16 cellular contexts compared by ENCODE assay signal in genomic region chr16:79090966-79091365, GRCh38.
DNase-seq lines count a peak whose midpoint lies in the region; ATAC-seq lines count a peak whose summit lies in the region.
"Had no signal": no experiment of that assay in that cellular context is flagged by ENCODE, and none has a peak within 500 bp of the region (broad histone marks: within the 10 kb centered on the region; RNA-seq: fewer than 3 reads in every experiment).

No MANE protein-coding gene starts in this region.

- H3K27ac Mint-ChIP-seq in stimulated activated naive CD8-positive, alpha-beta T cell treated with anti-CD3 and anti-CD28 coated beads, Interleukin-15, Interleukin-2, amounts not matched to agents 100 ng/mL and 50 ng/mL, for 24 hours = peak overlapping the region; percentile 95
- H3K27ac Mint-ChIP-seq in stimulated activated naive CD8-positive, alpha-beta T cell treated with anti-CD3 and anti-CD28 coated beads, Interleukin-15, amount 100 ng/mL, for 72 hours = no peak overlapping the region
- peak overlapping the region; percentile 16 for H3K27ac Mint-ChIP-seq in T-helper 17 cell
- H3K27ac Mint-ChIP-seq in effector memory CD8-positive, alpha-beta T cell = peak overlapping the region; percentile 24 to 42

- H3K9me3 ChIP-seq in T-helper 17 cell (ENCODE audit: control insufficient read depth, low read length, poor library complexity, severe bottlenecking) = no peaks in the 10 kb centered on the region
- H3K9me3 ChIP-seq: gastroesophageal sphincter had no signal

- DNase-seq in stimulated activated naive CD8-positive, alpha-beta T cell treated with anti-CD3 and anti-CD28 coated beads, Interleukin-15, amount 100 ng/mL, for 72 hours = no peak
- DNase-seq in T-helper 17 cell (no peak), LoVo (ENCODE audit: low spot score) (no peak), NCI-H1694 (lab: John Stamatoyannopoulos, UW) (no peak)
- no peak for DNase-seq in effector memory CD8-positive, alpha-beta T cell
- DNase-seq: GDM1, KG1, NCI-H774, PC-3 had no signal

- peak overlapping the region; percentile 17 for H3K4me3 Mint-ChIP-seq in stimulated activated naive CD8-positive, alpha-beta T cell treated with anti-CD3 and anti-CD28 coated beads, Interleukin-15, Interleukin-2, amounts not matched to agents 100 ng/mL and 50 ng/mL, for 24 hours
- peak overlapping the region in 1 of 2 donors; percentile 28 for H3K4me3 Mint-ChIP-seq in stimulated activated naive CD8-positive, alpha-beta T cell treated with anti-CD3 and anti-CD28 coated beads, Interleukin-15, amount 100 ng/mL, for 72 hours
- H3K4me3 Mint-ChIP-seq in T-helper 17 cell = peak overlapping the region; percentile 50
- H3K4me3 Mint-ChIP-seq in effector memory CD8-positive, alpha-beta T cell = peak overlapping the region; percentile 76 to 80

- peaks cover 8% of the 10 kb centered on the region for H3K9me3 Mint-ChIP-seq in stimulated activated naive CD8-positive, alpha-beta T cell treated with anti-CD3 and anti-CD28 coated beads, Interleukin-15, Interleukin-2, amounts not matched to agents 100 ng/mL and 50 ng/mL, for 24 hours
- H3K9me3 Mint-ChIP-seq in stimulated activated naive CD8-positive, alpha-beta T cell treated with anti-CD3 and anti-CD28 coated beads, Interleukin-15, amount 100 ng/mL, for 72 hours = no peaks in the 10 kb centered on the region
- no peaks in the 10 kb centered on the region for H3K9me3 Mint-ChIP-seq in effector memory CD8-positive, alpha-beta T cell

- ATAC-seq in stimulated activated naive CD8-positive, alpha-beta T cell treated with anti-CD3 and anti-CD28 coated beads, Interleukin-15, amount 100 ng/mL, for 72 hours = no peak
- no peak for ATAC-seq in T-helper 17 cell
- no peak for ATAC-seq in effector memory CD8-positive, alpha-beta T cell (replicated peaks)
- no peak for ATAC-seq in HG03378 (IDR thresholded peaks at IDR 0.05; ENCODE audit: unreplicated experiment)
- ATAC-seq: activated CD4-positive, CD25-positive, alpha-beta regulatory T cell treated with anti-CD3 and anti-CD28 coated beads, Interleukin-2, amount 50 U/mL, for 24 hours; esophagus mucosa; gastroesophageal sphincter; GM12878; HCT116; PC-3 had no signal

- H3K27me3 Mint-ChIP-seq in stimulated activated naive CD8-positive, alpha-beta T cell treated with anti-CD3 and anti-CD28 coated beads, Interleukin-15, Interleukin-2, amounts not matched to agents 100 ng/mL and 50 ng/mL, for 24 hours = peaks cover 33% of the 10 kb centered on the region
- peaks cover 37% of the 10 kb centered on the region for H3K27me3 Mint-ChIP-seq in stimulated activated naive CD8-positive, alpha-beta T cell treated with anti-CD3 and anti-CD28 coated beads, Interleukin-15, amount 100 ng/mL, for 72 hours
- H3K27me3 Mint-ChIP-seq in T-helper 17 cell = no peaks in the 10 kb centered on the region
- no peaks in the 10 kb centered on the region for H3K27me3 Mint-ChIP-seq in effector memory CD8-positive, alpha-beta T cell

- H3K4me1 Mint-ChIP-seq in stimulated activated naive CD8-positive, alpha-beta T cell treated with anti-CD3 and anti-CD28 coated beads, Interleukin-15, Interleukin-2, amounts not matched to agents 100 ng/mL and 50 ng/mL, for 24 hours (ENCODE audit: low read depth) = peaks cover 70% of the 10 kb centered on the region
- peaks cover 60% of the 10 kb centered on the region for H3K4me1 Mint-ChIP-seq in stimulated activated naive CD8-positive, alpha-beta T cell treated with anti-CD3 and anti-CD28 coated beads, Interleukin-15, amount 100 ng/mL, for 72 hours
- H3K4me1 Mint-ChIP-seq in T-helper 17 cell = peaks cover 30% of the 10 kb centered on the region
- peaks cover 34 to 56% of the 10 kb centered on the region in 2 donors for H3K4me1 Mint-ChIP-seq in effector memory CD8-positive, alpha-beta T cell (ENCODE audit: low read depth in 2 of 2)

- peaks cover 9% of the 10 kb centered on the region for H3K36me3 Mint-ChIP-seq in stimulated activated naive CD8-positive, alpha-beta T cell treated with anti-CD3 and anti-CD28 coated beads, Interleukin-15, Interleukin-2, amounts not matched to agents 100 ng/mL and 50 ng/mL, for 24 hours (ENCODE audit: low read depth)
- no peaks in the 10 kb centered on the region for H3K36me3 Mint-ChIP-seq in T-helper 17 cell (ENCODE audit: low read depth)
- peaks cover 15% of the 10 kb centered on the region for H3K36me3 Mint-ChIP-seq in effector memory CD8-positive, alpha-beta T cell (ENCODE audit: insufficient read depth)

Comparison
In these comparisons a context has a peak if more than half of its experiments do, and no peak if none do; other contexts are left out.
1. H3K27ac Mint-ChIP-seq: peak in stimulated activated naive CD8-positive, alpha-beta T cell treated with anti-CD3 and anti-CD28 coated beads, Interleukin-15, Interleukin-2, amounts not matched to agents 100 ng/mL and 50 ng/mL, for 24 hours (single experiment), T-helper 17 cell (single experiment) and effector memory CD8-positive, alpha-beta T cell (2 of 2); none in stimulated activated naive CD8-positive, alpha-beta T cell treated with anti-CD3 and anti-CD28 coated beads, Interleukin-15, amount 100 ng/mL, for 72 hours (0 of 2).